ENCODE assay signal across 6 cellular contexts in the genomic region with DNA sequence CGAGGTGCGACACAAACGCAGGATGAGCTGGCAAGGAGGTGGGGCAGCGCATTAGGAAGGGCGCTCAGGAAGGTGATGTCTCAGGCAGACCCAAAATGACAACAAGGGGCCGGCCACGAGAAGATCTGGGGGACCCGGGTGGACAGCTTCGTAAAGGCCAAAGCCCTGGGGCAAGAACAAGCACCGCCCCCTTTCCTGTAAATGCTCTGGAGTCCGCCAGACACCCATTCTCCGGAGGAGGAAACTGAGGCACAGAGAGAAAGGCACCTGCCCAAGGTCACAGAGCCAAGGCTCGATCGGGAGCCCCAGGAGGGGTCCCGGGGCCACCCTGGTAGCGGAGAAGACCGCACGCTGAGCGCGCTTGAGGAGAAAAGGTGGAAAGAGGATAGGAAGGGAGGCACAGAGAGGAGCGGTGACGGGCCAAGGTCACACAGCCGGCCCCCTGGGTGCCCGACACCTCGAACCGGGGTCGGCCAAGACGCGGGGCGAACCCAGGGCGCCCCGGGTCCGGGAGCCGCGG. TPM values are rescaled to one million over a fixed set of nuclear protein-coding genes. Genes with fewer than 3 reads are reported as not detected.
A peak's percentile ranks its signal among the peaks of the same experiment; 100 is the strongest.
DNase-seq lines count a peak whose midpoint lies in the region; ATAC-seq and TF ChIP-seq lines count a peak whose summit lies in the region.

No MANE protein-coding gene starts in this region.

- H3K79me2 ChIP-seq in OCI-LY3 (ENCODE audit: low read length): peaks cover 99% of the 10 kb centered on the region

- H3K9ac ChIP-seq in OCI-LY3 (ENCODE audit: low read length): peak overlapping the region; percentile 96

- no peaks in the 10 kb centered on the region for H3K27me3 ChIP-seq in OCI-LY3 (ENCODE audit: low read depth, low read length)

- no peak for TF ChIP-seq CTCF in OCI-LY3 (IDR thresholded peaks at IDR 0.05; ENCODE audit: low read depth, low read length)
- no peak for TF ChIP-seq CTCF in retinal pigment epithelial cell (conservative IDR thresholded peaks at IDR 0.05; ENCODE audit: low read depth, low read length)

- H4K20me1 ChIP-seq in OCI-LY3 (ENCODE audit: insufficient read depth, low read length): peaks cover 53% of the 10 kb centered on the region

- H3K36me3 ChIP-seq in OCI-LY3 (replicated peaks; ENCODE audit: low read depth, low read length): peaks cover 66% of the 10 kb centered on the region

- H3K27ac ChIP-seq in OCI-LY3 (ENCODE audit: low read length): peak overlapping the region; percentile 86

- no peaks in the 10 kb centered on the region for H3K9me3 ChIP-seq in OCI-LY3 (ENCODE audit: insufficient read depth, low read length)

- peak; percentile 11 for DNase-seq in A172 (ENCODE audit: low spot score)
- DNase-seq in ecto neural progenitor cell (ENCODE audit: low spot score): peak; percentile 56
- no peak for DNase-seq in retinal pigment epithelial cell (ENCODE audit: low read depth)
- DNase-seq in NCI-H748 (lab: John Stamatoyannopoulos, UW; ENCODE audit: unreplicated experiment): no peak

- ATAC-seq in HG03039 (IDR thresholded peaks at IDR 0.05; ENCODE audit: unreplicated experiment): no peak

- peaks cover 43% of the 10 kb centered on the region for H3K4me1 ChIP-seq in OCI-LY3 (ENCODE audit: low read length)

- H2AFZ ChIP-seq in OCI-LY3 (ENCODE audit: low read depth, low read length): peak overlapping the region; percentile 83; the same call in 1 of the 2 replicates

- H3K4me3 ChIP-seq in OCI-LY3 (ENCODE audit: low read length) (peak overlapping the region; percentile 87), retinal pigment epithelial cell (ENCODE audit: low read length) (peak overlapping the region; percentile 99)

- H3K4me2 ChIP-seq in OCI-LY3 (ENCODE audit: low read length): peak overlapping the region; percentile 96

RNA-seq across cellular contexts. Expression of a gene that starts 0.6 kb away (rescaled TPM):
- 18.5 and 22.4 TPM in 2 replicates for total RNA-seq in A172 (2014; rRNA removed; shearing (Covaris generic))

RNA-seq across cellular contexts. Expression of a gene that starts 0.9 kb away (rescaled TPM):
- total RNA-seq in A172 (2014; rRNA removed; shearing (Covaris generic)): 25.7 and 31.5 TPM in 2 replicates

RNA-seq across cellular contexts. Expression of a gene that starts 54.3 kb away (rescaled TPM):
- total RNA-seq in A172 (2014; rRNA removed; shearing (Covaris generic)): 0.50 and 1.8 TPM in 2 replicates

RNA-seq across cellular contexts. Expression of a gene that starts 58.3 kb away (rescaled TPM):
- total RNA-seq in A172 (2014; rRNA removed; shearing (Covaris generic)): 49.6 and 81.0 TPM in 2 replicates

RNA-seq across cellular contexts. Expression of a gene that starts 58.8 kb away (rescaled TPM):
- total RNA-seq in A172 (2014; rRNA removed; shearing (Covaris generic)): 24.1 and 58.4 TPM in 2 replicates

Comparison
In these comparisons a context has a peak if more than half of its experiments do, and no peak if none do; other contexts are left out.
1. DNase-seq: peak in A172 (single experiment) and ecto neural progenitor cell (single experiment); none in retinal pigment epithelial cell (single experiment) and NCI-H748 (single experiment).